In genomic region chr17:35390156-35390555, GRCh38 we compare ENCODE assay signal across 25 cellular contexts.
"Had no signal": no experiment of that assay in that cellular context is flagged by ENCODE, and none has a peak within 500 bp of the region (broad histone marks: within the 10 kb centered on the region; RNA-seq: fewer than 3 reads in every experiment).

No MANE protein-coding gene starts in this region.

- H3K36me3 Mint-ChIP-seq: memory B cell; naive B cell; natural killer cell treated with Interleukin-12 subunit alpha and Interleukin-12 subunit beta and Interleukin-15 and Interleukin-18, amount 100 ng/mL, for 72 hours; stimulated activated memory B cell treated with anti-CD40 and anti-IgM and Interleukin-4, amounts not matched to agents 10 μg/mL and 1 μg/mL and 100 μg/mL, for 72 hours; type B pancreatic cell had no signal

- DNase-seq: colonic mucosa; dermis blood vessel endothelial cell; effector memory CD8-positive, alpha-beta T cell; hypothalamus; kidney; mucosa of descending colon; naive B cell; occipital lobe; ovary; posterior cingulate gyrus; psoas muscle; right cardiac atrium; sigmoid colon; stimulated activated CD4-positive, alpha-beta T cell treated with anti-CD3 and anti-CD28 coated beads, Interleukin-4, amount 100 ng/mL, for 4 hours; stimulated activated naive CD8-positive, alpha-beta T cell treated with anti-CD3 and anti-CD28 coated beads, Interleukin-15, Interleukin-2, amounts not matched to agents 100 U/mL and 50 U/mL, for 24 hours; substantia nigra; testis; tibial artery had no signal

- H3K27ac Mint-ChIP-seq: effector memory CD8-positive, alpha-beta T cell; memory B cell; naive B cell; stimulated activated memory B cell treated with anti-CD40 and anti-IgM and Interleukin-4, amounts not matched to agents 10 μg/mL and 1 μg/mL and 100 μg/mL, for 72 hours; type B pancreatic cell had no signal

- H3K27me3 ChIP-seq: colonic mucosa, ovary, sigmoid colon, testis, tibial artery had no signal

- H3K9me3 ChIP-seq: colonic mucosa, mucosa of descending colon, ovary, psoas muscle, sigmoid colon, testis had no signal

- H3K4me3 ChIP-seq: colonic mucosa, lung, mucosa of descending colon, ovary, psoas muscle, sigmoid colon, testis, tibial artery had no signal

- H3K4me3 Mint-ChIP-seq: effector memory CD8-positive, alpha-beta T cell; memory B cell; natural killer cell treated with Interleukin-12 subunit alpha and Interleukin-12 subunit beta and Interleukin-15 and Interleukin-18, amount 100 ng/mL, for 72 hours; neural crest cell; stimulated activated memory B cell treated with anti-CD40 and anti-IgM and Interleukin-4, amounts not matched to agents 10 μg/mL and 1 μg/mL and 100 μg/mL, for 72 hours; type B pancreatic cell had no signal

- ATAC-seq: effector memory CD8-positive, alpha-beta T cell; left lobe of liver; mucosa of descending colon; natural killer cell treated with Interleukin-12 subunit alpha and Interleukin-12 subunit beta and Interleukin-15 and Interleukin-18, amount 100 ng/mL, for 72 hours; psoas muscle; right cardiac atrium; stimulated activated memory B cell treated with anti-CD40 and anti-IgM and Interleukin-4, amounts not matched to agents 10 μg/mL and 1 μg/mL and 100 μg/mL, for 72 hours; stimulated activated naive CD8-positive, alpha-beta T cell treated with anti-CD3 and anti-CD28 coated beads, Interleukin-15, Interleukin-2, amounts not matched to agents 100 U/mL and 50 U/mL, for 24 hours had no signal

- H3K4me1 Mint-ChIP-seq: neural crest cell had no signal

- H3K4me1 ChIP-seq: colonic mucosa, psoas muscle, sigmoid colon, testis, tibial artery had no signal

- H3K36me3 ChIP-seq: colonic mucosa, ovary, sigmoid colon, tibial artery had no signal

- H3K9me3 Mint-ChIP-seq: effector memory CD8-positive, alpha-beta T cell; memory B cell; naive B cell; natural killer cell treated with Interleukin-12 subunit alpha and Interleukin-12 subunit beta and Interleukin-15 and Interleukin-18, amount 100 ng/mL, for 72 hours; stimulated activated memory B cell treated with anti-CD40 and anti-IgM and Interleukin-4, amounts not matched to agents 10 μg/mL and 1 μg/mL and 100 μg/mL, for 72 hours; type B pancreatic cell had no signal

- H3K27ac ChIP-seq: colonic mucosa, ovary, psoas muscle, sigmoid colon, testis, tibial artery had no signal
